1 cellular context compared by ENCODE assay signal in the genomic region with DNA sequence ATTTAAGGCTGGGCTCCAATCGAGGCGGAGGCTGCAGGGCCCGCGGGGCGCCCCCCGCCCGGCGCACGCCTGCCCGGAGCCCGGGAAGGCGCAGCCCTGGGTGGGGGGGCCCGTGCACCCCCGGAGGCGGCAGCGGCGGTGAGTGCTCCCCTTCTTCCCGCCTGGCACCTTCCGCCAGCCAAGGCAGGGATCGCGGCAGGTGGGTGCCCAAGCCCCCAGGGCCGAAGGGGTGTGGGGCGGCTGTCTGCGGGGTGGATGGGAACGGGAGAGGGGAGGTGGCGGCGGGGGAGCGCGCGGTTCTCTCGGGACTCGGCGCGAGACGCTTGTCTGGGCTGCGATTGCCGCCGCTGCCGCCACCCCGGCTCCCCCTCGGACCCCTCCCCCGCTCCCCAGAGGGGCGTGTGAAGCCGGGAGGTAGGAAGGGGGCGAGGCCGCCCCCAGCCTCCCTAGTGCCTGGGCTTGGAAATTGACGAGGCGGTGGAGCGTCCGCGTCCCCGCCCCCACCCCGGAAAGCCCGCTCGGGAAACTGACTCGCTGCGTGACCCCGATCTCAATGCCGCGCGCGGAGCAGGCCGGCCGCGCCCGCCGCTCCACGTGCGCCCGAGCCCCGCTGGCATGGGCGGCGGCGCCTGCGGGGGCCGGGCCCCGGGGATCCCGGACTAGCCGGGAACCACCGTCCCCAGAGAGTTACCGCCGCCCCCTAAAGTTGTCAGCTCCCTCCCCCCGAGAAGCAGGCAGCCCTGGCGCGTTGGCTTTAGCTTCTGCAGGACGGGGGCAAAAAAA.
TF ChIP-seq lines count a peak whose summit lies in the region.

No MANE protein-coding gene starts in this region.

TF ChIP-seq in HepG2, 621 proteins besides CTCF, POLR2A, EP300 and RAD21 (continued from another document):
- TF ChIP-seq HDAC2 (CRISPR knock-in tag; IDR thresholded peaks at IDR 0.05): no peak
